ENCODE assay signal across 8 cellular contexts in the genomic region with DNA sequence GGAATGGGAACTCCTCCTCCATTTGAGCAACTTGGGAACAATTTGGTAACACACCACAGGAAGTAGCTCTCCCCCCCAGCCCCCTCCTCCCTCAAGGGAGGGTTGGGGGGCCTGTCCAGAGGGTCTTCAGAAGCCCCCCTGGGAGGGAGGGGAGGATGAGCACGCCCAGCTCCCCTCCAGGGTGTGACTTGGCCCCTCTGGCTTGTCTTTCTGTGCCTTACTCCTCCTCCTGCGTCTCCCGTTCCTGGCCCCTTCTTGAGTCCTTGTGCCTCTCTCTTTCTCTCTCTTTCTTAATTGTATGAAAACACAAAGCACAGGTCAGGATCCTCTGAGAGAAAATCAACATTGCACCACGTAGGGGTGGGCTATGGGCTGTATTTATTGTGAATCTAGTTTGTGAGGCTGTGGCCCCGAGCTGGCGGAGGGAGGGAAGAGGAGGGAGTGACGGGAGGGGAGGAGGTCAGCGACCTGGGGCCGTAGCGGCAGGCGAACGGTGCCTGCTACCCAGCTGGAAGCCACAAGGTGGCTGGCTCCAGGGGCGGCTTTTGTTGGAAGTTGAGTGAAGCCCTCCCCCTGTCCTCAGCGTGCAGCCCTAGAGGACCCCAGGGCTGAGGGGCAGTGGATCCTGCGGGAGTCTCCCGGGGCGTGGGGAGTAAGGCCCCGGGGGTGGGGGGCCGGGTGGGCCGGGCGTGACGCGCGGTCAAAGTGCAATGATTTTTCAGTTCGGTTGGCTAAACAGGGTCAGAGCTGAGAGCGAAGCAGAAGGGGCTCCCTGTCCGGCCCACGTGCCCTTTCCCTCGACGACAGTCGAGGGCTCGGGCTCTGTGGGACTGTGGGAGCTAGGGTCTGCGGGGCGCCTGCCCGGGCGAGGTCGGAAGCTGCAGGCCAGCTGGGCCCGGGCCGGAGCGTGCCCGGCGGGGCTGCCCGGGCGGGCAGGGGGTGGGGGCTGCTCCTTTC. TPM values are rescaled to one million over a fixed set of nuclear protein-coding genes. Genes with fewer than 3 reads are reported as not detected.
DNase-seq lines count a peak whose midpoint lies in the region; ATAC-seq and TF ChIP-seq lines count a peak whose summit lies in the region.

No MANE protein-coding gene starts in this region.

- H4K20me1 ChIP-seq in mammary epithelial cell (ENCODE audit: insufficient read depth, low read length), result no peaks in the 10 kb centered on the region

- H3K27me3 ChIP-seq in breast epithelium (no peaks in the 10 kb centered on the region), mammary epithelial cell (ENCODE audit: insufficient read depth, low read length) (no peaks in the 10 kb centered on the region), upper lobe of right lung (no peaks in the 10 kb centered on the region)

- TF ChIP-seq CTCF in breast epithelium (IDR thresholded peaks at IDR 0.05), result no peak
- TF ChIP-seq CTCF in mammary epithelial cell (conservative IDR thresholded peaks at IDR 0.05 in 1 of 2, IDR thresholded peaks at IDR 0.05 in 1 of 2; ENCODE audit: extremely low read depth in 1 of 2, insufficient read depth in 1 of 2, low read depth in 1 of 2, low read length in 2 of 2), result no peak
- TF ChIP-seq CTCF in upper lobe of right lung (IDR thresholded peaks at IDR 0.05), result no peak

- no peak overlapping the region for H3K4me3 Mint-ChIP-seq in activated CD4-positive, alpha-beta memory T cell treated with anti-CD3 and anti-CD28 coated beads, Interleukin-2, amount 10 ng/mL, durations not matched to agents 7 days and 5 days

- no peak for TF ChIP-seq POLR2A in breast epithelium (IDR thresholded peaks at IDR 0.05)

- peaks cover 8% of the 10 kb centered on the region for H3K36me3 Mint-ChIP-seq in activated CD4-positive, alpha-beta memory T cell treated with anti-CD3 and anti-CD28 coated beads, Interleukin-2, amount 10 ng/mL, durations not matched to agents 7 days and 5 days (ENCODE audit: low read depth)

- H3K4me3 ChIP-seq in breast epithelium, result peak overlapping the region in 1 of 3 donors; percentile 28
- no peak overlapping the region for H3K4me3 ChIP-seq in mammary epithelial cell (replicated peaks in 1 of 3; ENCODE audit: insufficient read depth in 1 of 3, low read depth in 2 of 3, low read length in 3 of 3)
- peak overlapping the region; percentile 13 for H3K4me3 ChIP-seq in upper lobe of right lung

- H3K27ac Mint-ChIP-seq in activated CD4-positive, alpha-beta memory T cell treated with anti-CD3 and anti-CD28 coated beads, Interleukin-2, amount 10 ng/mL, durations not matched to agents 7 days and 5 days, result no peak overlapping the region

- peaks cover 4% of the 10 kb centered on the region for H3K9me3 Mint-ChIP-seq in activated CD4-positive, alpha-beta memory T cell treated with anti-CD3 and anti-CD28 coated beads, Interleukin-2, amount 10 ng/mL, durations not matched to agents 7 days and 5 days

- H3K27ac ChIP-seq in breast epithelium (peak overlapping the region; percentile 6 to 7), mammary epithelial cell (ENCODE audit: insufficient read depth, low read depth, low read length) (no peak overlapping the region), upper lobe of right lung (peak overlapping the region; percentile 17)

- no peak overlapping the region for H3K4me2 ChIP-seq in mammary epithelial cell (ENCODE audit: insufficient read depth, low read depth, low read length)

- H3K9me3 ChIP-seq in breast epithelium (no peaks in the 10 kb centered on the region), mammary epithelial cell (replicated peaks; ENCODE audit: insufficient read depth, low read length) (no peaks in the 10 kb centered on the region), upper lobe of right lung (no peaks in the 10 kb centered on the region)

- DNase-seq in breast epithelium (ENCODE audit: low spot score in 2 of 2) (no peak), mammary epithelial cell (no peak), islet precursor cell (peak; percentile 88), upper lobe of right lung (no peak), amygdala (lab: John Stamatoyannopoulos, UW) (no peak)
- DNase-seq in activated CD4-positive, alpha-beta memory T cell treated with anti-CD3 and anti-CD28 coated beads, Interleukin-2, amount 10 ng/mL, durations not matched to agents 7 days and 5 days, result peak; percentile 22

- H2AFZ ChIP-seq in mammary epithelial cell (ENCODE audit: low read depth, low read length), result no peak overlapping the region

- H3K4me1 ChIP-seq in breast epithelium (peaks cover 6 to 9% of the 10 kb centered on the region in 2 donors), mammary epithelial cell (ENCODE audit: insufficient read depth, low read length) (peaks cover 2% of the 10 kb centered on the region), upper lobe of right lung (peaks cover 57% of the 10 kb centered on the region)

- in situ Hi-C loops in mammary epithelial cell (cut with MboI; ENCODE audit: low sequenced_read_pairs in 2 of 2), result loop anchor here (5.0 to 10.0 kb wide), 2 partner anchors 119 to 121 kb away; no protein-coding TSS in a partner anchor

- CTCF ChIA-PET in mammary epithelial cell (lab: Charles Lee; ENCODE audit: low non-redundant PET), result no interaction called here
- CTCF ChIA-PET in activated CD4-positive, alpha-beta memory T cell treated with anti-CD3 and anti-CD28 coated beads, Interleukin-2, amount 10 ng/mL, durations not matched to agents 7 days and 5 days (lab: Charles Lee), result interaction anchor here (0.6 to 4.4 kb wide), 7 partner anchors 9 to 211 kb away, joined by 3 to 67 read pairs (median 3); no protein-coding TSS in a partner anchor

- intact Hi-C loops in breast epithelium (cut with DNase I; ENCODE audit: low total_unique reads), result no loop called here
- intact Hi-C loops in mammary epithelial cell (cut with micrococcal nuclease), result loop anchor here (2.0 kb wide), 1 partner anchor 61 kb away; no protein-coding TSS in a partner anchor
- intact Hi-C loops in upper lobe of right lung (cut with DNase I), result loop anchor here (10.0 kb wide), 2 partner anchors 71 to 121 kb away; no protein-coding TSS in a partner anchor

- peaks cover 47% of the 10 kb centered on the region for H3K4me1 Mint-ChIP-seq in activated CD4-positive, alpha-beta memory T cell treated with anti-CD3 and anti-CD28 coated beads, Interleukin-2, amount 10 ng/mL, durations not matched to agents 7 days and 5 days

- H3K9ac ChIP-seq in mammary epithelial cell (ENCODE audit: insufficient read depth, low read length), result no peak overlapping the region

- dilution Hi-C loops in mammary epithelial cell (cut with HindIII; ENCODE audit: low sequenced_read_pairs), result no loop called here

- BruUV-seq in mammary epithelial cell (replicated peaks; lab: Mats Ljungman, UMichigan), result no TSS peak

- H3K27me3 Mint-ChIP-seq in activated CD4-positive, alpha-beta memory T cell treated with anti-CD3 and anti-CD28 coated beads, Interleukin-2, amount 10 ng/mL, durations not matched to agents 7 days and 5 days, result peaks cover 34% of the 10 kb centered on the region

- ATAC-seq in upper lobe of right lung (no peak), HG03460 (IDR thresholded peaks at IDR 0.05; ENCODE audit: unreplicated experiment) (no peak), GM21786 (IDR thresholded peaks at IDR 0.05; ENCODE audit: unreplicated experiment) (no peak)

- WGBS in mammary epithelial cell (ENCODE audit: low coverage, missing lambda C conversion rate), result 79% methylated on average over 14 of the region's 44 CpGs

- H3K79me2 ChIP-seq in mammary epithelial cell (ENCODE audit: insufficient read depth, low read length), result no peaks in the 10 kb centered on the region

- no peaks in the 10 kb centered on the region for H3K36me3 ChIP-seq in breast epithelium
- H3K36me3 ChIP-seq in mammary epithelial cell (ENCODE audit: insufficient read depth, low read length), result peaks cover 2% of the 10 kb centered on the region
- peaks cover 9% of the 10 kb centered on the region for H3K36me3 ChIP-seq in upper lobe of right lung

- POLR2A ChIA-PET in activated CD4-positive, alpha-beta memory T cell treated with anti-CD3 and anti-CD28 coated beads, Interleukin-2, amount 10 ng/mL, durations not matched to agents 7 days and 5 days (lab: Charles Lee), result interaction anchor here (1.1 to 2.3 kb wide), 2 partner anchors 57 to 130 kb away, joined by 3 to 8 read pairs; no protein-coding TSS in a partner anchor

RNA-seq across cellular contexts. Expression of a gene that starts 6.4 kb away (rescaled TPM):
- total RNA-seq in breast epithelium (10 to 100 TPM in 1 of 3 donors, 1 to 10 TPM in 2; 7.0 to 21.0 (median 9.2) TPM), mammary epithelial cell (not detected), upper lobe of right lung (21.8 TPM)
- not detected for polyA plus RNA-seq in mammary epithelial cell
- not detected for polyA minus RNA-seq in mammary epithelial cell
- 1 to 10 TPM; 5.7 to 6.2 TPM for total RNA-seq in activated CD4-positive, alpha-beta memory T cell treated with anti-CD3 and anti-CD28 coated beads, Interleukin-2, amount 10 ng/mL, durations not matched to agents 7 days and 5 days

RNA-seq across cellular contexts. Expression of a gene that starts 20.3 kb away (rescaled TPM):
- total RNA-seq in breast epithelium, result 10 to 100 TPM; 29.7 to 37.4 (median 31.7) TPM
- 10 to 100 TPM; 28.7 to 56.2 TPM for total RNA-seq in mammary epithelial cell
- polyA plus RNA-seq in mammary epithelial cell, result 39.3 TPM
- polyA minus RNA-seq in mammary epithelial cell, result 66.7 TPM
- 10 to 100 TPM; 29.4 to 29.7 TPM for total RNA-seq in activated CD4-positive, alpha-beta memory T cell treated with anti-CD3 and anti-CD28 coated beads, Interleukin-2, amount 10 ng/mL, durations not matched to agents 7 days and 5 days
- total RNA-seq in upper lobe of right lung, result 33.7 TPM

RNA-seq across cellular contexts. Expression of a gene that starts 21.9 kb away (rescaled TPM):
- total RNA-seq in breast epithelium, result 10 to 100 TPM in 2 of 3 donors, 1 to 10 TPM in 1; 8.5 to 20.5 (median 19.7) TPM
- total RNA-seq in mammary epithelial cell, result 100 to 1,000 TPM in 1 of 2 donors, 10 to 100 TPM in 1; 76.2 to 106 TPM
- 90.9 TPM for polyA plus RNA-seq in mammary epithelial cell
- 45.9 TPM for polyA minus RNA-seq in mammary epithelial cell
- total RNA-seq in activated CD4-positive, alpha-beta memory T cell treated with anti-CD3 and anti-CD28 coated beads, Interleukin-2, amount 10 ng/mL, durations not matched to agents 7 days and 5 days, result 10 to 100 TPM; 74.5 to 82.2 TPM
- 39.8 TPM for total RNA-seq in upper lobe of right lung

RNA-seq across cellular contexts. Expression of a gene that starts 54.0 kb away (rescaled TPM):
- 10 to 100 TPM; 74.6 to 78.3 (median 75.2) TPM for total RNA-seq in breast epithelium
- 10 to 100 TPM; 33.7 to 48.0 TPM for total RNA-seq in mammary epithelial cell
- 67.4 TPM for polyA plus RNA-seq in mammary epithelial cell
- polyA minus RNA-seq in mammary epithelial cell, result 102 TPM
- total RNA-seq in activated CD4-positive, alpha-beta memory T cell treated with anti-CD3 and anti-CD28 coated beads, Interleukin-2, amount 10 ng/mL, durations not matched to agents 7 days and 5 days, result 10 to 100 TPM; 69.0 to 72.2 TPM
- 65.4 TPM for total RNA-seq in upper lobe of right lung

RNA-seq across cellular contexts. Expression of a gene that starts 54.0 kb away (rescaled TPM):
- total RNA-seq in breast epithelium (100 to 1,000 TPM in 1 of 3 donors, 10 to 100 TPM in 2; 20.6 to 146 (median 79.6) TPM), mammary epithelial cell (100 to 1,000 TPM in 1 of 2 donors, 10 to 100 TPM in 1; 16.2 to 108 TPM), upper lobe of right lung (104 TPM)
- 42.1 TPM for polyA plus RNA-seq in mammary epithelial cell
- 25.5 TPM for polyA minus RNA-seq in mammary epithelial cell
- total RNA-seq in activated CD4-positive, alpha-beta memory T cell treated with anti-CD3 and anti-CD28 coated beads, Interleukin-2, amount 10 ng/mL, durations not matched to agents 7 days and 5 days, result 100 to 1,000 TPM; 231 to 234 TPM

Comparison
In these comparisons a context has a peak if more than half of its experiments do, and no peak if none do; other contexts are left out.
1. RNA of a gene that starts 6.4 kb away (total RNA-seq): 21.8 TPM in upper lobe of right lung (single experiment), 7.0 to 21.0 TPM in breast epithelium and 5.7 to 6.2 TPM in activated CD4-positive, alpha-beta memory T cell treated with anti-CD3 and anti-CD28 coated beads, Interleukin-2, amount 10 ng/mL, durations not matched to agents 7 days and 5 days; not detected in mammary epithelial cell; every median in the first group is over 4 times any median in the second.
2. DNase-seq: peak in activated CD4-positive, alpha-beta memory T cell treated with anti-CD3 and anti-CD28 coated beads, Interleukin-2, amount 10 ng/mL, durations not matched to agents 7 days and 5 days (single experiment) and islet precursor cell (single experiment); none in breast epithelium (0 of 2), mammary epithelial cell (single experiment), upper lobe of right lung (single experiment) and amygdala (0 of 56).